In genomic region chr5:10503997-10504761, GRCh38 we compare ENCODE assay signal across 19 cellular contexts. TPM values are rescaled to one million over a fixed set of nuclear protein-coding genes. Genes with fewer than 3 reads are reported as not detected.
DNase-seq lines count a peak whose midpoint lies in the region; ATAC-seq and TF ChIP-seq lines count a peak whose summit lies in the region.
"Had no signal": no experiment of that assay in that cellular context is flagged by ENCODE, and none has a peak within 500 bp of the region (broad histone marks: within the 10 kb centered on the region; RNA-seq: fewer than 3 reads in every experiment).

No MANE protein-coding gene starts in this region.

- H3K9me3 Mint-ChIP-seq in nephron progenitor cell, result peaks cover 7% of the 10 kb centered on the region
- H3K9me3 Mint-ChIP-seq in mesothelial cell of epicardium, result no peaks in the 10 kb centered on the region
- H3K9me3 Mint-ChIP-seq: effector memory CD8-positive, alpha-beta T cell had no signal

- H3K27me3 Mint-ChIP-seq in nephron progenitor cell (ENCODE audit: low read depth, poor library complexity) (peaks cover 9% of the 10 kb centered on the region), mesothelial cell of epicardium (ENCODE audit: low read depth) (no peaks in the 10 kb centered on the region)
- H3K27me3 Mint-ChIP-seq: B cell had no signal

- no peaks in the 10 kb centered on the region for H3K4me1 ChIP-seq in esophagus squamous epithelium

- H3K27me3 ChIP-seq in esophagus squamous epithelium, result peaks cover 0 to 2% (median 0%) of the 10 kb centered on the region in 4 donors
- H3K27me3 ChIP-seq: SJSA1, upper lobe of left lung had no signal

- H3K4me3 Mint-ChIP-seq in nephron progenitor cell (no peak overlapping the region), mesothelial cell of epicardium (no peak overlapping the region)
- H3K4me3 Mint-ChIP-seq: B cell; effector memory CD8-positive, alpha-beta T cell had no signal

- H3K36me3 ChIP-seq in esophagus squamous epithelium, result no peaks in the 10 kb centered on the region
- H3K36me3 ChIP-seq: SJSA1, upper lobe of left lung had no signal

- intact Hi-C loops in esophagus squamous epithelium (cut with DNase I), result no loop called here

- TF ChIP-seq CTCF in nephron progenitor cell (IDR thresholded peaks at IDR 0.05), result no peak
- no peak for TF ChIP-seq CTCF in esophagus squamous epithelium (IDR thresholded peaks at IDR 0.05)
- TF ChIP-seq CTCF in mesothelial cell of epicardium (IDR thresholded peaks at IDR 0.05; ENCODE audit: unreplicated experiment), result no peak

- DNase-seq in ELR (ENCODE audit: low read depth), result peak; percentile 10
- DNase-seq in NCI-H69 (lab: John Stamatoyannopoulos, UW), result peak; percentile 83
- DNase-seq in erythroblast (lab: John Stamatoyannopoulos, UW), result peak; percentile 86 to 91
- peak; percentile 23 for DNase-seq in nephron progenitor cell
- DNase-seq in esophagus squamous epithelium (lab: John Stamatoyannopoulos, UW), result no peak
- DNase-seq in mesothelial cell of epicardium (ENCODE audit: low spot score in 2 of 2, unreplicated experiment in 2 of 2), result no peak
- no peak for DNase-seq in globus pallidus (ENCODE audit: low spot score)
- DNase-seq: activated gamma-delta T cell; effector memory CD8-positive, alpha-beta T cell; KBM-7; kidney; NCI-H187 treated with DMSO at 0.1 percent for 48 hours; NCI-H774; retina; stimulated activated CD4-positive, alpha-beta T cell treated with anti-CD3 and anti-CD28 coated beads, Interleukin-4, amount 100 ng/mL, for 1 hour; upper lobe of left lung had no signal

- no peak for TF ChIP-seq POLR2A in erythroblast (IDR thresholded peaks at IDR 0.05; ENCODE audit: low read length)
- TF ChIP-seq POLR2A in esophagus squamous epithelium (IDR thresholded peaks at IDR 0.05), result no peak

- H3K9me3 ChIP-seq in esophagus squamous epithelium, result no peaks in the 10 kb centered on the region
- H3K9me3 ChIP-seq: SJSA1, upper lobe of left lung had no signal

- H3K36me3 Mint-ChIP-seq in nephron progenitor cell (ENCODE audit: low read depth) (no peaks in the 10 kb centered on the region), mesothelial cell of epicardium (no peaks in the 10 kb centered on the region)

- H3K4me1 Mint-ChIP-seq in nephron progenitor cell (peaks cover 74% of the 10 kb centered on the region), mesothelial cell of epicardium (peaks cover 33% of the 10 kb centered on the region)

- 53 to 60% methylated on average over 5 to 7 of the region's 8 CpGs for WGBS in esophagus squamous epithelium, 2 donors

- H3K27ac Mint-ChIP-seq in nephron progenitor cell, result peak overlapping the region; percentile 53
- no peak overlapping the region for H3K27ac Mint-ChIP-seq in mesothelial cell of epicardium
- H3K27ac Mint-ChIP-seq: effector memory CD8-positive, alpha-beta T cell had no signal

- ATAC-seq in esophagus mucosa, result no peak
- ATAC-seq: effector memory CD8-positive, alpha-beta T cell had no signal

- H3K4me3 ChIP-seq in esophagus squamous epithelium, result no peak overlapping the region
- H3K4me3 ChIP-seq: SJSA1, upper lobe of left lung had no signal

- no peak overlapping the region for H3K27ac ChIP-seq in esophagus squamous epithelium
- H3K27ac ChIP-seq: SJSA1, upper lobe of left lung had no signal

RNA-seq across cellular contexts. Expression of gene ANKRD33B, which starts 59.7 kb away (rescaled TPM):
- total RNA-seq in esophagus squamous epithelium (1 to 10 TPM in 2 of 4 donors, under 1 TPM in 2; 0.57 to 6.5 (median 1.7) TPM), mesothelial cell of epicardium (3.2 to 3.8 TPM (median 3.5 TPM) in 3 replicates), esophagus mucosa (0.68 TPM)

Comparison
In these comparisons a context has a peak if more than half of its experiments do, and no peak if none do; other contexts are left out.
1. DNase-seq: peak in ELR (single experiment), NCI-H69 (single experiment), erythroblast (2 of 2) and nephron progenitor cell (single experiment); none in esophagus squamous epithelium (single experiment), mesothelial cell of epicardium (0 of 2) and globus pallidus (single experiment).